Comparison of ENCODE assay signal across 2 cellular contexts in the genomic region with DNA sequence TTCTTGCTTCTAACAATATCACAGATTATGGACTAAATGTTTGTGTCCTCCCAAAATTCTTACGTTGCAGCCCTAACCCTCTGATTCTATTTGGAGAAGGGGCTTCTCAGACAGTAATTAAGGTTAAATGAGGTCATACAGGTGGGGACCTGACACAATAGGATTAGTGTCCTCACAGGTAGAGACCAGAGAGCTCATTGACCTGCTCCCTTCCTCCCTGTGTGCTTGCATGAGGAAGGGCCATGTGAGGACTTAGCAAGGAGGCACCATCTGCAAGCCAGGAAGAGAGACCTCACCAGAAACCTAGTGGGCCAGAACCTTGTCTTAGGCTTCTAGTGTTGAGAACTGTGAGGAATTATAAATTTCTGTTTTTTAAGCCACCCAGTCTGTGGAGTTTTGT.
A peak's percentile ranks its signal among the peaks of the same experiment; 100 is the strongest.
TF ChIP-seq lines count a peak whose summit lies in the region.

No MANE protein-coding gene starts in this region.

TF ChIP-seq in HepG2, 621 proteins besides CTCF, POLR2A, EP300 and RAD21:
- peak; percentile 99 for TF ChIP-seq ZNF264 (CRISPR knock-in tag; IDR thresholded peaks at IDR 0.05)
- no peak for TF ChIP-seq TARDBP (CRISPR knock-in tag; IDR thresholded peaks at IDR 0.05)
- TF ChIP-seq, protein P1, sequence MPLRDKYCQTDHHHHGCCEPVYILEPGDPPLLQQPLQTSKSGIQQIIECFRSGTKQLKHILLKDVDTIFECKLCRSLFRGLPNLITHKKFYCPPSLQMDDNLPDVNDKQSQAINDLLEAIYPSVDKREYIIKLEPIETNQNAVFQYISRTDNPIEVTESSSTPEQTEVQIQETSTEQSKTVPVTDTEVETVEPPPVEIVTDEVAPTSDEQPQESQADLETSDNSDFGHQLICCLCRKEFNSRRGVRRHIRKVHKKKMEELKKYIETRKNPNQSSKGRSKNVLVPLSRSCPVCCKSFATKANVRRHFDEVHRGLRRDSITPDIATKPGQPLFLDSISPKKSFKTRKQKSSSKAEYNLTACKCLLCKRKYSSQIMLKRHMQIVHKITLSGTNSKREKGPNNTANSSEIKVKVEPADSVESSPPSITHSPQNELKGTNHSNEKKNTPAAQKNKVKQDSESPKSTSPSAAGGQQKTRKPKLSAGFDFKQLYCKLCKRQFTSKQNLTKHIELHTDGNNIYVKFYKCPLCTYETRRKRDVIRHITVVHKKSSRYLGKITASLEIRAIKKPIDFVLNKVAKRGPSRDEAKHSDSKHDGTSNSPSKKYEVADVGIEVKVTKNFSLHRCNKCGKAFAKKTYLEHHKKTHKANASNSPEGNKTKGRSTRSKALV (CRISPR knock-in tag; IDR thresholded peaks at IDR 0.05) = no peak

TF ChIP-seq in H1, 55 proteins besides CTCF, POLR2A, EP300 and RAD21:
- TF ChIP-seq SAP30 (IDR thresholded peaks at IDR 0.05; ENCODE audit: insufficient read depth, insufficient replicate concordance, low read length) = no peak
- TF ChIP-seq POLR2AphosphoS5 (IDR thresholded peaks at IDR 0.05; ENCODE audit: low read depth, low read length) = peak; percentile 29; the same call in 1 of the 2 replicates
- no peak for TF ChIP-seq BACH1 (IDR thresholded peaks at IDR 0.05; ENCODE audit: low read length)
- no peak for TF ChIP-seq KDM4A (IDR thresholded peaks at IDR 0.05; ENCODE audit: low read depth, low read length, severe bottlenecking)
TF ChIP-seq in H1: peak in this region for 1.
